8 cellular contexts compared by ENCODE assay signal in the genomic region with DNA sequence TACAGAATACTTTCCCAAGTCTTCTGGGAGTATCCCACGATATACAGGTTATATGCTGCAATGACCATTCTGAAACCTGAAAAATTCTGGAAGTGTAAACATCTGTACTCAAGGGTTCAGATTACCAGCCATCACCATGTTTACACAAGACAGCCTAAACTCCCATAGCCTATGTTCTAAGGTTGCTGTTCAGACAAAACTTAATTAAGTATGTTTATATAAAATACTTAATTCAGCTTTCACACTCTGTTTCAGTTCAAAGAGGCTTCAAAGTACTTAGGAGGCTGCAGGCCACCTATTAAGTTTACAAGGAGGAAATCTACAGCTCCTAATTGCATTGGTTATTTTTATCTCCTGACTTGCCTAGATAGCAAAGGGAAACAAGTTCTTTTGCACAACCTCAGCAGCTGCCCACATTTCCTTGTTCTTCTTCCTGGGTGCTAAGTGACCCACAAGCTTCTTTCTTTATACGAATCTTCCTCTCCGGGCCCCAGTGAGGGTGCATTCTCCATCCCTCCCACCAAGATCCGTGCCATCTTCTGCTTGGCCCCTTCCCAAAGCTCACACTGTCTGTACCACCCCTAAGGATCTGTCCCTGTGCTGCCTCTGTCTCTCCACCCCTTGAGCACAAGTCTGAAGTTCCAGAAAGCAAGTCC. TPM values are rescaled to one million over a fixed set of nuclear protein-coding genes. Genes with fewer than 3 reads are reported as not detected.
DNase-seq lines count a peak whose midpoint lies in the region; ATAC-seq, FAIRE-seq and TF ChIP-seq lines count a peak whose summit lies in the region.

No MANE protein-coding gene starts in this region.

- H3K27me3 Mint-ChIP-seq in CD8-positive, alpha-beta memory T cell: peaks cover 0 to 3% of the 10 kb centered on the region in 2 donors
- H3K27me3 Mint-ChIP-seq in nephron (ENCODE audit: low read depth): no peaks in the 10 kb centered on the region

- no peak overlapping the region for H2AFZ ChIP-seq in KMS-11 (ENCODE audit: low read depth)

- peaks cover 48% of the 10 kb centered on the region for H3K79me2 ChIP-seq in KMS-11 (ENCODE audit: insufficient read depth, low read depth)

- FAIRE-seq in bronchial epithelial cell (lab: Jason Lieb, UNC): no peak
- no peak for FAIRE-seq in GM12891 (lab: Jason Lieb, UNC)

- H3K4me3 ChIP-seq in CD8-positive, alpha-beta memory T cell (ENCODE audit: low read length): peak overlapping the region; percentile 82
- H3K4me3 ChIP-seq in KMS-11 (IDR thresholded peaks at IDR 0.05; ENCODE audit: insufficient read depth, low read depth, low read length) (no peak overlapping the region), bronchial epithelial cell (ENCODE audit: low read depth, low read length) (no peak overlapping the region)

- POLR2A ChIA-PET in CD8-positive, alpha-beta memory T cell (lab: Charles Lee): interaction anchor here (1.3 kb wide), 1 partner anchor 148 kb away, joined by 4 read pairs; no protein-coding TSS in a partner anchor

- no peak for TF ChIP-seq POLR2A in GM12891 (IDR thresholded peaks at IDR 0.05; ENCODE audit: low read depth, low read length)

- H3K4me1 ChIP-seq in CD8-positive, alpha-beta memory T cell (ENCODE audit: insufficient read depth, low read length): peaks cover 55% of the 10 kb centered on the region
- peaks cover 11% of the 10 kb centered on the region for H3K4me1 ChIP-seq in KMS-11 (ENCODE audit: low read depth, poor library complexity, severe bottlenecking)

- H3K27ac ChIP-seq in CD8-positive, alpha-beta memory T cell (ENCODE audit: low read depth, low read length): peak overlapping the region; percentile 96
- no peak overlapping the region for H3K27ac ChIP-seq in KMS-11

- peak overlapping the region; percentile 91 to 98 (median 96) for H3K4me3 Mint-ChIP-seq in CD8-positive, alpha-beta memory T cell
- peak overlapping the region; percentile 95 to 98 (median 96) for H3K4me3 Mint-ChIP-seq in nephron

- peaks cover 0 to 23% (median 2%) of the 10 kb centered on the region in 3 donors for H3K36me3 Mint-ChIP-seq in CD8-positive, alpha-beta memory T cell
- no peaks in the 10 kb centered on the region for H3K36me3 Mint-ChIP-seq in nephron (ENCODE audit: low read depth)

- no peaks in the 10 kb centered on the region for H3K27me3 ChIP-seq in CD8-positive, alpha-beta memory T cell (ENCODE audit: insufficient read depth, low read length, poor library complexity, severe bottlenecking)
- H3K27me3 ChIP-seq in KMS-11 (ENCODE audit: insufficient read depth, low read depth): no peaks in the 10 kb centered on the region
- H3K27me3 ChIP-seq in bronchial epithelial cell (ENCODE audit: control insufficient read depth, insufficient read depth, low read length): no peaks in the 10 kb centered on the region

- ATAC-seq in omental fat pad (ENCODE audit: low FRiP score) (no peak), HG03196 (IDR thresholded peaks at IDR 0.05; ENCODE audit: unreplicated experiment) (no peak)

- DNase-seq in CD8-positive, alpha-beta memory T cell: no peak
- DNase-seq in bronchial epithelial cell (ENCODE audit: low read depth) (peak; percentile 13), omental fat pad (ENCODE audit: low spot score) (no peak), GM12891 (ENCODE audit: insufficient read length, low spot score) (no peak), NCI-H82 treated with DMSO at 0.1 percent for 48 hours (lab: John Stamatoyannopoulos, UW; ENCODE audit: unreplicated experiment) (no peak)

- H3K9me3 ChIP-seq in CD8-positive, alpha-beta memory T cell (ENCODE audit: low read length): no peaks in the 10 kb centered on the region

- TF ChIP-seq CTCF in KMS-11 (conservative IDR thresholded peaks at IDR 0.05; ENCODE audit: low read depth, low read length) (no peak), bronchial epithelial cell (IDR thresholded peaks at IDR 0.05; ENCODE audit: insufficient read depth, low read length, severe bottlenecking) (no peak), nephron (IDR thresholded peaks at IDR 0.05; ENCODE audit: unreplicated experiment in 3 of 3) (no peak), omental fat pad (IDR thresholded peaks at IDR 0.05) (no peak)

- H3K27ac Mint-ChIP-seq in CD8-positive, alpha-beta memory T cell: peak overlapping the region; percentile 90 to 100 (median 94)
- H3K27ac Mint-ChIP-seq in nephron: peak overlapping the region; percentile 76 to 90 (median 78)

- H4K20me1 ChIP-seq in KMS-11 (ENCODE audit: insufficient read depth): no peaks in the 10 kb centered on the region

- peak overlapping the region; percentile 42; the same call in 1 of the 2 replicates for H3K4me2 ChIP-seq in KMS-11

- peaks cover 56 to 71% (median 56%) of the 10 kb centered on the region in 3 donors for H3K4me1 Mint-ChIP-seq in CD8-positive, alpha-beta memory T cell
- H3K4me1 Mint-ChIP-seq in nephron: peaks cover 27% of the 10 kb centered on the region

- H3K9ac ChIP-seq in KMS-11: no peak overlapping the region

- no peaks in the 10 kb centered on the region for H3K36me3 ChIP-seq in CD8-positive, alpha-beta memory T cell (ENCODE audit: insufficient read depth, low read length)
- H3K36me3 ChIP-seq in KMS-11 (ENCODE audit: insufficient read depth) (no peaks in the 10 kb centered on the region), bronchial epithelial cell (ENCODE audit: control insufficient read depth, insufficient read depth, low read length) (peaks cover 7% of the 10 kb centered on the region)

- CTCF ChIA-PET in CD8-positive, alpha-beta memory T cell (lab: Charles Lee): interaction anchor here (2.2 kb wide), 1 partner anchor 57 kb away, joined by 6 read pairs; the partner anchor contains the start of gene IDUA

- H3K9me3 Mint-ChIP-seq in CD8-positive, alpha-beta memory T cell: no peaks in the 10 kb centered on the region
- H3K9me3 Mint-ChIP-seq in nephron: no peaks in the 10 kb centered on the region

TF ChIP-seq in GM12891, 5 proteins besides CTCF, POLR2A, EP300 and RAD21:
- TF ChIP-seq PAX5 (IDR thresholded peaks at IDR 0.05; ENCODE audit: insufficient read depth, low read length, severe bottlenecking) (no peak), TAF1 (IDR thresholded peaks at IDR 0.05; ENCODE audit: low read depth, low read length) (no peak), POLR2AphosphoS5 (IDR thresholded peaks at IDR 0.05; ENCODE audit: low read depth, low read length) (no peak), POU2F2 (IDR thresholded peaks at IDR 0.05; ENCODE audit: low read depth, low read length) (no peak), SPI1 (IDR thresholded peaks at IDR 0.05; ENCODE audit: low read depth, low read length) (no peak)
TF ChIP-seq in GM12891: peak in this region for 0.

RNA-seq across cellular contexts. Expression of gene GAK, which starts 2.0 kb away (rescaled TPM):
- 100 to 1,000 TPM; 112 to 118 TPM for total RNA-seq in CD8-positive, alpha-beta memory T cell
- 82.9 TPM for polyA plus RNA-seq in CD8-positive, alpha-beta memory T cell
- total RNA-seq in bronchial epithelial cell (52.9 and 77.1 TPM in 2 replicates), omental fat pad (100 to 1,000 TPM in 2 of 4 donors, 10 to 100 TPM in 2; 62.3 to 126 (median 85.4) TPM)
- polyA plus RNA-seq in GM12891 (2012; ENCODE audit: low read depth, missing spikeins): 49.8 TPM

RNA-seq across cellular contexts. Expression of gene TMEM175, which starts 2.2 kb away (rescaled TPM):
- 10 to 100 TPM; 17.6 to 21.5 TPM for total RNA-seq in CD8-positive, alpha-beta memory T cell
- 16.9 TPM for polyA plus RNA-seq in CD8-positive, alpha-beta memory T cell
- 3.4 and 10.9 TPM in 2 replicates for total RNA-seq in bronchial epithelial cell
- total RNA-seq in omental fat pad: 10 to 100 TPM; 21.9 to 35.3 (median 23.1) TPM
- 20.5 TPM for polyA plus RNA-seq in GM12891 (2012; ENCODE audit: low read depth, missing spikeins)

RNA-seq across cellular contexts. Expression of gene DGKQ, which starts 43.3 kb away (rescaled TPM):
- total RNA-seq in CD8-positive, alpha-beta memory T cell: 10 to 100 TPM; 17.2 to 19.6 TPM
- 26.2 TPM for polyA plus RNA-seq in CD8-positive, alpha-beta memory T cell
- 17.9 and 24.8 TPM in 2 replicates for total RNA-seq in bronchial epithelial cell
- total RNA-seq in omental fat pad: 10 to 100 TPM in 1 of 4 donors, 1 to 10 TPM in 3; 4.8 to 10.2 (median 8.1) TPM
- 1.9 TPM for polyA plus RNA-seq in GM12891 (2012; ENCODE audit: low read depth, missing spikeins)

RNA-seq across cellular contexts. Expression of gene IDUA, which starts 56.7 kb away (rescaled TPM):
- 10 to 100 TPM; 18.7 to 19.1 TPM for total RNA-seq in CD8-positive, alpha-beta memory T cell
- 9.3 TPM for polyA plus RNA-seq in CD8-positive, alpha-beta memory T cell
- total RNA-seq in bronchial epithelial cell (2.6 and 4.2 TPM in 2 replicates), omental fat pad (10 to 100 TPM; 15.5 to 32.2 (median 16.9) TPM)
- 2.3 TPM for polyA plus RNA-seq in GM12891 (2012; ENCODE audit: low read depth, missing spikeins)
